27 cellular contexts compared by ENCODE assay signal in genomic region chr7:21134631-21135030, GRCh38.
"Had no signal": no experiment of that assay in that cellular context is flagged by ENCODE, and none has a peak within 500 bp of the region (broad histone marks: within the 10 kb centered on the region; RNA-seq: fewer than 3 reads in every experiment).

No MANE protein-coding gene starts in this region.

- DNase-seq: islet precursor cell; left ventricle myocardium inferior; midbrain; mucosa of descending colon; naive thymus-derived CD4-positive, alpha-beta T cell; nucleus accumbens; pancreas; posterior cingulate gyrus; retina; right cardiac atrium; stimulated activated CD4-positive, alpha-beta T cell treated with anti-CD3 and anti-CD28 coated beads, Interleukin-12 subunit alpha, Interleukin-12 subunit beta, amount 100 ng/mL, for 4 hours; stimulated activated CD4-positive, alpha-beta T cell treated with anti-CD3 and anti-CD28 coated beads, Interleukin-15, amount 100 ng/mL, for 24 hours; stimulated activated CD4-positive, alpha-beta T cell treated with anti-CD3 and anti-CD28 coated beads, Interleukin-2, amount 100 ng/mL, for 24 hours; stimulated activated CD4-positive, alpha-beta T cell treated with anti-CD3 and anti-CD28 coated beads, Interleukin-4, amount 100 ng/mL, for 1 hour; stimulated activated naive B cell treated with anti-CD40 and anti-IgM and Interleukin-4, amounts not matched to agents 10 μg/mL and 1 μg/mL and 100 μg/mL, for 72 hours; stimulated activated naive CD8-positive, alpha-beta T cell treated with anti-CD3 and anti-CD28 coated beads, Interleukin-15, Interleukin-2, amounts not matched to agents 100 U/mL and 50 U/mL, for 24 hours; stomach; testis; thyroid gland; transverse colon; upper lobe of left lung had no signal

- H3K36me3 Mint-ChIP-seq: naive thymus-derived CD4-positive, alpha-beta T cell; stimulated activated naive B cell treated with anti-CD40 and anti-IgM and Interleukin-4, amounts not matched to agents 10 μg/mL and 1 μg/mL and 100 μg/mL, for 72 hours had no signal

- H3K9me3 ChIP-seq: mucosa of descending colon, pancreas, prostate gland, testis, thyroid gland, transverse colon, vagina had no signal

- H3K27ac Mint-ChIP-seq: naive thymus-derived CD4-positive, alpha-beta T cell; natural killer cell treated with Interleukin-12 subunit alpha and Interleukin-12 subunit beta and Interleukin-15 and Interleukin-18, amount 100 ng/mL, for 72 hours; stimulated activated naive B cell treated with anti-CD40 and anti-IgM and Interleukin-4, amounts not matched to agents 10 μg/mL and 1 μg/mL and 100 μg/mL, for 72 hours had no signal

- H3K36me3 ChIP-seq: left ventricle myocardium inferior, pancreas, prostate gland, stomach, thyroid gland, transverse colon, upper lobe of left lung, vagina had no signal

- H3K4me3 Mint-ChIP-seq: naive thymus-derived CD4-positive, alpha-beta T cell; natural killer cell treated with Interleukin-12 subunit alpha and Interleukin-12 subunit beta and Interleukin-15 and Interleukin-18, amount 100 ng/mL, for 72 hours; neural crest cell; stimulated activated naive B cell treated with anti-CD40 and anti-IgM and Interleukin-4, amounts not matched to agents 10 μg/mL and 1 μg/mL and 100 μg/mL, for 72 hours had no signal

- H3K4me1 Mint-ChIP-seq: neural crest cell; stimulated activated naive B cell treated with anti-CD40 and anti-IgM and Interleukin-4, amounts not matched to agents 10 μg/mL and 1 μg/mL and 100 μg/mL, for 72 hours had no signal

- H3K4me3 ChIP-seq: left ventricle myocardium inferior, lung, mucosa of descending colon, pancreas, prostate gland, skin epidermis, stomach, testis, thyroid gland, transverse colon, upper lobe of left lung, vagina had no signal

- H3K27me3 ChIP-seq: stomach, testis, thyroid gland, transverse colon, upper lobe of left lung, vagina had no signal

- H3K27ac ChIP-seq: left ventricle myocardium inferior, pancreas, prostate gland, skin epidermis, stomach, testis, thyroid gland, transverse colon, upper lobe of left lung, vagina had no signal
